In the genomic region with DNA sequence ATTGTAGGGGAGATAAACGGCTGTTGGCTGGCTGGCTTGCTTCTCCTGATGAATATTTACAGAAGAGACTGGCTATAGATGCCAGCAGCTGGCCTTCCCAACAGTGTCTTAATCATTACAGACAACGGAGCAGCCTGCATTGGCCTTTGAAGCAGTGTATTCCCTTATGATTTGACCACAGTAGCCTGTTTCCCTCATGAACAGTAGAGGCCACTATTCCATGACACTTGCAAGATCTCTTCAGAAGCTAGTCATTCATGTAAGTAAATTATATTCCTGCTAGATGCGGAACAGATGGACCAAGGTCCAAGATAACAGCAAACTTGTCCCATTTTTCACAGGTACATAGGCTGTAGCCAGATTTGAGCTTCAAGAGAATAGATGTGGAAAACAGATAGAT, we compare ENCODE assay signal across 8 cellular contexts. TPM values are rescaled to one million over a fixed set of nuclear protein-coding genes. Genes with fewer than 3 reads are reported as not detected.
DNase-seq lines count a peak whose midpoint lies in the region; ATAC-seq and TF ChIP-seq lines count a peak whose summit lies in the region.

No MANE protein-coding gene starts in this region.

- H3K9me3 ChIP-seq in heart right ventricle = no peaks in the 10 kb centered on the region
- H3K9me3 ChIP-seq in right atrium auricular region = no peaks in the 10 kb centered on the region

- H3K4me1 ChIP-seq in heart right ventricle (peaks cover 0 to 4% (median 0%) of the 10 kb centered on the region in 9 donors), right atrium auricular region (no peaks in the 10 kb centered on the region), foreskin keratinocyte (no peaks in the 10 kb centered on the region)

- POLR2A ChIA-PET in RWPE1 (lab: Yijun Ruan, JAX; ENCODE audit: low non-redundant PET) = interaction anchor here (0.7 kb wide), 1 partner anchor 477 kb away, joined by 8 read pairs; no protein-coding TSS in a partner anchor

- CTCF ChIA-PET in RWPE1 (lab: Yijun Ruan, JAX) = interaction anchor here (0.6 to 0.7 kb wide), 2 partner anchors 427 to 559 kb away, joined by 3 to 6 read pairs; no protein-coding TSS in a partner anchor

- H3K27me3 ChIP-seq in heart right ventricle = peaks cover 0 to 9% (median 0%) of the 10 kb centered on the region in 7 donors
- no peaks in the 10 kb centered on the region for H3K27me3 ChIP-seq in right atrium auricular region
- H3K27me3 ChIP-seq in foreskin keratinocyte = no peaks in the 10 kb centered on the region

- H3K4me3 ChIP-seq in heart right ventricle (no peak overlapping the region), right atrium auricular region (no peak overlapping the region)

- DNase-seq in heart right ventricle (no peak), right atrium auricular region (ENCODE audit: low spot score) (no peak), RWPE1 (ENCODE audit: low spot score) (peak; percentile 14), foreskin keratinocyte (peak in 1 of 2 donors; percentile 18), NCI-H2171 treated with DMSO at 0.1 percent for 48 hours (lab: John Stamatoyannopoulos, UW) (no peak)
- DNase-seq in activated effector memory CD4-positive, alpha-beta T cell treated with anti-CD3 and anti-CD28 coated beads, Interleukin-2, amount 50 U/mL, for 16 hours = no peak
- no peak for DNase-seq in activated CD8-positive, alpha-beta memory T cell treated with anti-CD3 and anti-CD28 coated beads for 24 hours

- ATAC-seq in heart right ventricle (peak in 1 of 8 donors; percentile 66), foreskin keratinocyte (peak; percentile 51), GM21717 (IDR thresholded peaks at IDR 0.05; ENCODE audit: unreplicated experiment) (no peak)

- H3K36me3 ChIP-seq in heart right ventricle (no peaks in the 10 kb centered on the region), right atrium auricular region (no peaks in the 10 kb centered on the region)

- WGBS in heart right ventricle, 2 donors = 32 to 37% methylated on average over 3 of the region's 3 CpGs

- peak in 5 of 9 donors; percentile 35 to 44 (median 43) for TF ChIP-seq CTCF in heart right ventricle (IDR thresholded peaks at IDR 0.05)
- peak in 1 of 2 donors; percentile 42 for TF ChIP-seq CTCF in right atrium auricular region (IDR thresholded peaks at IDR 0.05)
- peak; percentile 64 for TF ChIP-seq CTCF in RWPE1 (conservative IDR thresholded peaks at IDR 0.05; ENCODE audit: low read depth)
- peak; percentile 57 for TF ChIP-seq CTCF in foreskin keratinocyte (conservative IDR thresholded peaks at IDR 0.05)

- H3K27ac ChIP-seq in heart right ventricle = no peak overlapping the region
- H3K27ac ChIP-seq in right atrium auricular region = no peak overlapping the region
- H3K27ac ChIP-seq in RWPE1 = no peak overlapping the region
- H3K27ac ChIP-seq in foreskin keratinocyte = no peak overlapping the region

- intact Hi-C loops in heart right ventricle (cut with DNase I) = no loop called here

RNA-seq across cellular contexts. Expression of gene TMCO5A, which starts 47.3 kb away (rescaled TPM):
- total RNA-seq in heart right ventricle = not detected
- polyA plus RNA-seq in heart right ventricle = not detected
- not detected for total RNA-seq in right atrium auricular region
- not detected in 2 replicates for total RNA-seq in foreskin keratinocyte
- not detected in 2 replicates for polyA plus RNA-seq in foreskin keratinocyte
